Comparison of ENCODE assay signal across 30 cellular contexts in the genomic region with DNA sequence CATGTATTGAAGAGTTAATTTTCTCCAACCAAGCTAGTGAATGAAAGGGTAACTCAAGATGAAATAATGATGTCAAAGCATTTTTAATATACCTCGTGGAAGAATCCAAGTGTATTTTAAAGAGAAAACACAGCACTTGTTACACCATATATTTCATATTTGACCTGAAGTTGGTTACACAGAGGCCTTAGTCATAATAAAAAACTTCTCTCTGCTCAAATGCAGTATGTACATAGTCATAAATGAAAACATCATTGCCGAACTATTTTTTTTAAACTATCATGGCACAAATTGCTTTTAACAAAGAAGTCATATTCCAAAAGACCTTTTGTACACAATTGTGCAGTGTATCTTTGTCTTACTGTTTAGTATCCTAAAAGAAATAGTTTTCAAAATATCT. TPM values are rescaled to one million over a fixed set of nuclear protein-coding genes. Genes with fewer than 3 reads are reported as not detected.
DNase-seq lines count a peak whose midpoint lies in the region; ATAC-seq, FAIRE-seq and TF ChIP-seq lines count a peak whose summit lies in the region.
"Had no signal": no experiment of that assay in that cellular context is flagged by ENCODE, and none has a peak within 500 bp of the region (broad histone marks: within the 10 kb centered on the region; RNA-seq: fewer than 3 reads in every experiment).

No MANE protein-coding gene starts in this region.

- H3K36me3 ChIP-seq in OCI-LY1 (ENCODE audit: insufficient read depth, low read length), result peaks cover 85% of the 10 kb centered on the region
- H3K36me3 ChIP-seq: pancreas, thoracic aorta had no signal

- no peak overlapping the region for H3K4me2 ChIP-seq in OCI-LY1 (ENCODE audit: low read length)
- H3K4me2 ChIP-seq: A549, GM23338 had no signal

- peaks cover 95% of the 10 kb centered on the region for H3K79me2 ChIP-seq in OCI-LY1 (ENCODE audit: insufficient read depth, low read length)

- TF ChIP-seq CTCF in OCI-LY1 (IDR thresholded peaks at IDR 0.05; ENCODE audit: low read length), result no peak

- H3K27ac Mint-ChIP-seq in activated T-cell treated with anti-CD3 and anti-CD28 coated beads, Interleukin-2, amount 50 U/mL, for 24 hours, result peak overlapping the region; percentile 99
- H3K27ac Mint-ChIP-seq in activated naive CD8-positive, alpha-beta T cell treated with anti-CD3 and anti-CD28 coated beads, Interleukin-2, amount 10 ng/mL, durations not matched to agents 7 days and 5 days, result peak overlapping the region; percentile 22
- H3K27ac Mint-ChIP-seq in naive thymus-derived CD8-positive, alpha-beta T cell, result peak overlapping the region; percentile 21 to 93 (median 72)
- H3K27ac Mint-ChIP-seq: GM23338, immature natural killer cell had no signal

- no peaks in the 10 kb centered on the region for H3K9me3 ChIP-seq in OCI-LY1 (ENCODE audit: low read length)
- H3K9me3 ChIP-seq: A549, pancreas, thoracic aorta had no signal

- H2AFZ ChIP-seq in OCI-LY1 (ENCODE audit: low read length), result no peak overlapping the region
- H2AFZ ChIP-seq: GM23338 had no signal

- peaks cover 9% of the 10 kb centered on the region for H3F3A ChIP-seq in OCI-LY1 (ENCODE audit: insufficient read depth, low read length)

- peaks cover 3% of the 10 kb centered on the region; the same call in 1 of the 2 replicates for H4K20me1 ChIP-seq in OCI-LY1 (ENCODE audit: insufficient read depth, low read length)

- peak overlapping the region; percentile 69 for H3K27ac ChIP-seq in OCI-LY1 (ENCODE audit: low read depth, low read length, poor library complexity, severe bottlenecking)
- H3K27ac ChIP-seq: A549, coronary artery, pancreas, thoracic aorta had no signal

- no peaks in the 10 kb centered on the region for H3K9me2 ChIP-seq in OCI-LY1 (ENCODE audit: low read depth, low read length)

- no peak for DNase-seq in activated T-cell treated with anti-CD3 and anti-CD28 coated beads, Interleukin-2, amount 50 U/mL, for 24 hours
- DNase-seq in activated T-cell treated with anti-CD3 and anti-CD28 coated beads, Interleukin-2, amount 50 U/mL, for 48 hours, result no peak
- DNase-seq in activated naive CD8-positive, alpha-beta T cell treated with anti-CD3 and anti-CD28 coated beads, Interleukin-2, amount 10 ng/mL, durations not matched to agents 7 days and 5 days, result no peak
- no peak for DNase-seq in naive thymus-derived CD8-positive, alpha-beta T cell
- DNase-seq in HTR-8/SVneo (ENCODE audit: insufficient read length, low spot score) (no peak), cerebellar cortex (ENCODE audit: low spot score) (no peak)
- DNase-seq: activated CD4-positive, alpha-beta T cell treated with anti-CD3 and anti-CD28 coated beads, Interleukin-2, amount 50 U/mL, for 4 hours; AML-193; CD4-positive, alpha-beta memory T cell; effector CD8-positive, alpha-beta T cell; immature natural killer cell; left colon; NCI-H1048; NCI-H1694; NCI-H446 treated with DMSO at 0.1 percent for 48 hours; NCI-H774; pancreas; retina; stimulated activated naive CD4-positive, alpha-beta T cell treated with Interleukin-2 at 50 U/mL for 16 hours; SW 1271; T1000 had no signal

- POLR2A ChIA-PET in activated naive CD8-positive, alpha-beta T cell treated with anti-CD3 and anti-CD28 coated beads, Interleukin-2, amount 10 ng/mL, durations not matched to agents 7 days and 5 days (lab: Charles Lee), result no interaction called here
- POLR2A ChIA-PET in naive thymus-derived CD8-positive, alpha-beta T cell (lab: Charles Lee), result interaction anchor here (0.5 to 1.2 kb wide), 3 partner anchors 11 to 133 kb away, joined by 3 to 6 read pairs (median 3); no protein-coding TSS in a partner anchor

- no peak for FAIRE-seq in HTR-8/SVneo (lab: Jason Lieb, UNC)
- FAIRE-seq: A549, GM18507, GM19239, pancreas, urothelium cell line had no signal

- peaks cover 65% of the 10 kb centered on the region for H3K4me1 ChIP-seq in OCI-LY1 (ENCODE audit: insufficient read depth, low read length, severe bottlenecking)
- H3K4me1 ChIP-seq: A549 had no signal

- H3K27me3 ChIP-seq in OCI-LY1 (ENCODE audit: insufficient read depth, low read length), result no peaks in the 10 kb centered on the region
- H3K27me3 ChIP-seq: pancreas had no signal

- H3K4me1 Mint-ChIP-seq in activated T-cell treated with anti-CD3 and anti-CD28 coated beads, Interleukin-2, amount 50 U/mL, for 24 hours (ENCODE audit: low read depth), result peaks cover 91% of the 10 kb centered on the region
- peaks cover 70% of the 10 kb centered on the region for H3K4me1 Mint-ChIP-seq in activated naive CD8-positive, alpha-beta T cell treated with anti-CD3 and anti-CD28 coated beads, Interleukin-2, amount 10 ng/mL, durations not matched to agents 7 days and 5 days
- H3K4me1 Mint-ChIP-seq in naive thymus-derived CD8-positive, alpha-beta T cell, result peaks cover 32 to 89% (median 87%) of the 10 kb centered on the region in 4 donors
- H3K4me1 Mint-ChIP-seq: GM23338 had no signal

- no peak overlapping the region for H3K4me3 Mint-ChIP-seq in activated T-cell treated with anti-CD3 and anti-CD28 coated beads, Interleukin-2, amount 50 U/mL, for 24 hours
- H3K4me3 Mint-ChIP-seq in activated naive CD8-positive, alpha-beta T cell treated with anti-CD3 and anti-CD28 coated beads, Interleukin-2, amount 10 ng/mL, durations not matched to agents 7 days and 5 days, result no peak overlapping the region
- peak overlapping the region in 4 of 10 donors; percentile 2 to 56 (median 23) for H3K4me3 Mint-ChIP-seq in naive thymus-derived CD8-positive, alpha-beta T cell
- H3K4me3 Mint-ChIP-seq: CD4-positive, alpha-beta memory T cell; GM23338; immature natural killer cell had no signal

- H3K9me3 Mint-ChIP-seq in activated T-cell treated with anti-CD3 and anti-CD28 coated beads, Interleukin-2, amount 50 U/mL, for 24 hours, result peaks cover 18% of the 10 kb centered on the region
- H3K9me3 Mint-ChIP-seq in activated naive CD8-positive, alpha-beta T cell treated with anti-CD3 and anti-CD28 coated beads, Interleukin-2, amount 10 ng/mL, durations not matched to agents 7 days and 5 days, result peaks cover 10% of the 10 kb centered on the region
- peaks cover 0 to 16% (median 9%) of the 10 kb centered on the region in 9 donors for H3K9me3 Mint-ChIP-seq in naive thymus-derived CD8-positive, alpha-beta T cell
- H3K9me3 Mint-ChIP-seq: GM23338 had no signal

- H3K9ac ChIP-seq in OCI-LY1 (ENCODE audit: low read length), result no peak overlapping the region

- H3K4me3 ChIP-seq in OCI-LY1 (ENCODE audit: low read depth, low read length, poor library complexity, severe bottlenecking), result no peak overlapping the region
- H3K4me3 ChIP-seq: A549, coronary artery, GM23338, pancreas, thoracic aorta had no signal

- no peak for ATAC-seq in activated naive CD8-positive, alpha-beta T cell treated with anti-CD3 and anti-CD28 coated beads, Interleukin-2, amount 10 ng/mL, durations not matched to agents 7 days and 5 days (ENCODE audit: low read depth)
- ATAC-seq in naive thymus-derived CD8-positive, alpha-beta T cell, result no peak
- ATAC-seq in GM19324 (IDR thresholded peaks at IDR 0.05; ENCODE audit: low FRiP score, unreplicated experiment), result no peak
- ATAC-seq: A549, GM23338, left colon, pancreas had no signal

- peaks cover 85% of the 10 kb centered on the region for H3K36me3 Mint-ChIP-seq in activated T-cell treated with anti-CD3 and anti-CD28 coated beads, Interleukin-2, amount 50 U/mL, for 24 hours (ENCODE audit: low read depth)
- peaks cover 42% of the 10 kb centered on the region for H3K36me3 Mint-ChIP-seq in activated naive CD8-positive, alpha-beta T cell treated with anti-CD3 and anti-CD28 coated beads, Interleukin-2, amount 10 ng/mL, durations not matched to agents 7 days and 5 days
- peaks cover 19 to 47% (median 40%) of the 10 kb centered on the region in 3 donors for H3K36me3 Mint-ChIP-seq in naive thymus-derived CD8-positive, alpha-beta T cell
- H3K36me3 Mint-ChIP-seq: immature natural killer cell had no signal

- no peaks in the 10 kb centered on the region for H3K27me3 Mint-ChIP-seq in activated T-cell treated with anti-CD3 and anti-CD28 coated beads, Interleukin-2, amount 50 U/mL, for 24 hours
- no peaks in the 10 kb centered on the region for H3K27me3 Mint-ChIP-seq in activated naive CD8-positive, alpha-beta T cell treated with anti-CD3 and anti-CD28 coated beads, Interleukin-2, amount 10 ng/mL, durations not matched to agents 7 days and 5 days
- H3K27me3 Mint-ChIP-seq in naive thymus-derived CD8-positive, alpha-beta T cell, result no peaks in the 10 kb centered on the region
- H3K27me3 Mint-ChIP-seq: CD4-positive, alpha-beta memory T cell had no signal

RNA-seq across cellular contexts. Expression of gene BACH2, which starts 43.0 kb away (rescaled TPM):
- 10 to 100 TPM; 61.7 to 65.8 TPM for total RNA-seq in activated naive CD8-positive, alpha-beta T cell treated with anti-CD3 and anti-CD28 coated beads, Interleukin-2, amount 10 ng/mL, durations not matched to agents 7 days and 5 days
- 100 to 1,000 TPM; 116 to 126 TPM for total RNA-seq in naive thymus-derived CD8-positive, alpha-beta T cell
- 10 to 100 TPM; 17.5 to 29.3 (median 21.7) TPM for polyA plus RNA-seq in naive thymus-derived CD8-positive, alpha-beta T cell

Comparison
In these comparisons a context has a peak if more than half of its experiments do, and no peak if none do; other contexts are left out.
1. H3K27ac Mint-ChIP-seq: peak in every context shown above with its lines; median percentile 99 in activated T-cell treated with anti-CD3 and anti-CD28 coated beads, Interleukin-2, amount 50 U/mL, for 24 hours; 72 in naive thymus-derived CD8-positive, alpha-beta T cell; 22 in activated naive CD8-positive, alpha-beta T cell treated with anti-CD3 and anti-CD28 coated beads, Interleukin-2, amount 10 ng/mL, durations not matched to agents 7 days and 5 days.